In the genomic region with DNA sequence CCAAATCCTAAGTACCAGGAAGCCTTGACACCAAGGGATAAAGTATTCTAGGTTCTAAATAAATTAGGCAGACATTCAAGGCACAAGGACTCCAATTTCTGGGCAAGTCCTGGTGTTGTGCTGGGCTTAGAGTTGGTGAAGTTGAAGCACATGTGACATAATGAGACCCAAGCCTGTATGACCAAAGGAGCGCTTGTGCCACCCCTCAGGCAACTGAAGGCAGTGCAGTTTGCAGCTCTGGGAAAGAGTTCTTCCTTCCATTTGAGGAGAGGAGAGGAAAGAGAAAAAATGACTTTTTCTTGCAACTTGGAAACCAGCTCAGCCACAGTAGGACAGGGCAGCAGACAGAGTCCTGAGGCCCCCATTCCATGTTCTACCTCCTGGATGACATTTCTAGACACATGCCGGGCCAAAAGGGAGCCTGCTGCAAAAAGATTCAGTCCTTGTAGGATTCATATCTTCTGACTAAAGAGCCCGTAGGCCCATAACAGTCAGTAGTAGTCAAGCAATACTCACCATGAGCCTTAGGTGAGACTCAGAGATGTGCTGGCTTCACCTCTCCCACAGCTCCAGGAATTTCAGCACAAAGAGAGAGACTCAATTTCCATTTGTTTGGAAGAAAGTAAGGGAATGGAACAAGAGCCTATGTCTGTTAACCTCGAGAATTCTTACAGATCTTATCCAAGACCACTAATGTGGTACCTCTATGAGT, we compare ENCODE assay signal across 20 cellular contexts.
DNase-seq lines count a peak whose midpoint lies in the region; ATAC-seq and TF ChIP-seq lines count a peak whose summit lies in the region.
"Had no signal": no experiment of that assay in that cellular context is flagged by ENCODE, and none has a peak within 500 bp of the region (broad histone marks: within the 10 kb centered on the region; RNA-seq: fewer than 3 reads in every experiment).

No MANE protein-coding gene starts in this region.

- H3K27ac Mint-ChIP-seq in progenitor cell of endocrine pancreas, result no peak overlapping the region
- H3K27ac Mint-ChIP-seq: dendritic cell treated with granulocyte-macrophage colony-stimulating factor and Interleukin-4, amounts not matched to agents 40 ng/mL and 50 ng/mL, for 4 days had no signal

- H3K4me1 Mint-ChIP-seq in progenitor cell of endocrine pancreas (ENCODE audit: low read depth), result peaks cover 2% of the 10 kb centered on the region

- in situ Hi-C loops in SK-MEL-5 (cut with HindIII; ENCODE audit: low pct_unique_long_range_greater_than_20kb, low sequenced_read_pairs), result no loop called here

- no peaks in the 10 kb centered on the region for H3K27me3 ChIP-seq in foreskin keratinocyte
- H3K27me3 ChIP-seq: breast epithelium, left lung, neutrophil had no signal

- H3K4me3 Mint-ChIP-seq in progenitor cell of endocrine pancreas (ENCODE audit: low read depth), result no peak overlapping the region
- H3K4me3 Mint-ChIP-seq: dendritic cell treated with granulocyte-macrophage colony-stimulating factor and Interleukin-4, amounts not matched to agents 40 ng/mL and 50 ng/mL, for 4 days had no signal

- H3K36me3 Mint-ChIP-seq in progenitor cell of endocrine pancreas (ENCODE audit: insufficient read depth), result no peaks in the 10 kb centered on the region

- H3K27me3 Mint-ChIP-seq in progenitor cell of endocrine pancreas, result no peaks in the 10 kb centered on the region
- H3K27me3 Mint-ChIP-seq: dendritic cell treated with granulocyte-macrophage colony-stimulating factor and Interleukin-4, amounts not matched to agents 40 ng/mL and 50 ng/mL, for 4 days had no signal

- no peak overlapping the region for H3K27ac ChIP-seq in foreskin keratinocyte
- H3K27ac ChIP-seq: A549, breast epithelium, epithelial cell of prostate, left lung, neutrophil had no signal

- H3K9me3 Mint-ChIP-seq in progenitor cell of endocrine pancreas (ENCODE audit: low read depth), result peaks cover 7% of the 10 kb centered on the region

- peaks cover 6% of the 10 kb centered on the region for H3K4me1 ChIP-seq in foreskin keratinocyte
- H3K4me1 ChIP-seq: A549, breast epithelium, left lung had no signal

- ATAC-seq in foreskin keratinocyte (no peak), HG03139 (IDR thresholded peaks at IDR 0.05; ENCODE audit: unreplicated experiment) (no peak)
- ATAC-seq: A549, left lung had no signal

- DNase-seq in NCI-H82 (lab: John Stamatoyannopoulos, UW) (peak; percentile 12), NCI-H82 treated with DMSO at 0.1 percent for 48 hours (lab: John Stamatoyannopoulos, UW; ENCODE audit: unreplicated experiment) (no peak), SK-MEL-5 (ENCODE audit: low read depth, low spot score) (peak; percentile 58), foreskin keratinocyte (no peak), progenitor cell of endocrine pancreas (ENCODE audit: low spot score, unreplicated experiment) (no peak), NCI-H2081 treated with DMSO at 0.1 percent for 48 hours (lab: John Stamatoyannopoulos, UW) (no peak), NCI-H510A (lab: John Stamatoyannopoulos, UW) (no peak)
- DNase-seq: C1 segment of cervical spinal cord, DMS153, Kasumi-1, left lung, NCI-H2171, NCI-H748 treated with DMSO at 0.1 percent for 48 hours, T1000 had no signal

- TF ChIP-seq CTCF in foreskin keratinocyte (conservative IDR thresholded peaks at IDR 0.05), result peak; percentile 29
- peak; percentile 30 for TF ChIP-seq CTCF in progenitor cell of endocrine pancreas (IDR thresholded peaks at IDR 0.05; ENCODE audit: unreplicated experiment)

Comparison
In these comparisons a context has a peak if more than half of its experiments do, and no peak if none do; other contexts are left out.
1. DNase-seq: peak in NCI-H82 (single experiment) and SK-MEL-5 (single experiment); none in NCI-H82 treated with DMSO at 0.1 percent for 48 hours (single experiment), foreskin keratinocyte (0 of 2), progenitor cell of endocrine pancreas (single experiment), NCI-H2081 treated with DMSO at 0.1 percent for 48 hours (single experiment) and NCI-H510A (single experiment).